9 cellular contexts compared by ENCODE assay signal in genomic region chr19:3547301-3547731, GRCh38. TPM values are rescaled to one million over a fixed set of nuclear protein-coding genes. Genes with fewer than 3 reads are reported as not detected.
DNase-seq lines count a peak whose midpoint lies in the region; ATAC-seq, FAIRE-seq and TF ChIP-seq lines count a peak whose summit lies in the region.
"Had no signal": no experiment of that assay in that cellular context is flagged by ENCODE, and none has a peak within 500 bp of the region (broad histone marks: within the 10 kb centered on the region; RNA-seq: fewer than 3 reads in every experiment).

No MANE protein-coding gene starts in this region.

- POLR2A ChIA-PET in MCF 10A (lab: Yijun Ruan, JAX): interaction anchor here (1.7 kb wide), 1 partner anchor 10 kb away, joined by 5 read pairs; the partner anchor contains the start of gene MFSD12

- H3K4me1 ChIP-seq in osteoblast (ENCODE audit: insufficient read depth, low read length): no peaks in the 10 kb centered on the region
- H3K4me1 ChIP-seq: HAP-1 had no signal

- intact Hi-C loops in MCF 10A (cut with micrococcal nuclease): no loop called here

- H3K27me3 ChIP-seq in osteoblast (ENCODE audit: insufficient read depth, low read length): no peaks in the 10 kb centered on the region

- peaks cover 14% of the 10 kb centered on the region for H3K79me2 ChIP-seq in osteoblast (ENCODE audit: insufficient read depth, low read length)

- no peak for ATAC-seq in GM18520 (IDR thresholded peaks at IDR 0.05; ENCODE audit: unreplicated experiment)
- no peak for ATAC-seq in HG03280 (IDR thresholded peaks at IDR 0.05; ENCODE audit: unreplicated experiment)

- FAIRE-seq in D721Med (lab: Jason Lieb, UNC): no peak

- no TSS peak for BruUV-seq in MCF 10A (replicated peaks; lab: Mats Ljungman, UMichigan)

- H3K9me3 Mint-ChIP-seq in MCF 10A (ENCODE audit: unreplicated experiment): no peaks in the 10 kb centered on the region

- TF ChIP-seq CTCF in D721Med (IDR thresholded peaks at IDR 0.05; ENCODE audit: insufficient read depth, missing control alignments) (peak; percentile 14), MCF 10A (IDR thresholded peaks at IDR 0.05; ENCODE audit: unreplicated experiment) (peak; percentile 65), osteoblast (IDR thresholded peaks at IDR 0.05; ENCODE audit: extremely low read depth, low read depth, low read length) (peak; percentile 62)

- no peak overlapping the region for H3K27ac ChIP-seq in osteoblast (ENCODE audit: low read depth, low read length)

- peaks cover 53% of the 10 kb centered on the region for H3K36me3 Mint-ChIP-seq in MCF 10A (ENCODE audit: insufficient read depth, unreplicated experiment)

- DNase-seq in D721Med (ENCODE audit: insufficient read length, low spot score) (no peak), MV-4-11 (lab: John Stamatoyannopoulos, UW) (peak; percentile 17), MCF 10A (ENCODE audit: unreplicated experiment) (peak; percentile 45), osteoblast (ENCODE audit: insufficient read length, low spot score, missing footprints) (peak; percentile 94), DMS114 treated with DMSO at 0.1 percent for 48 hours (lab: John Stamatoyannopoulos, UW; ENCODE audit: unreplicated experiment) (no peak), mesenteric fat pad (ENCODE audit: low spot score) (no peak)

- peaks cover 11% of the 10 kb centered on the region for H3K4me1 Mint-ChIP-seq in MCF 10A (ENCODE audit: insufficient read depth, unreplicated experiment)

- H3K4me2 ChIP-seq in osteoblast (ENCODE audit: insufficient read depth, low read length): no peak overlapping the region

- no peaks in the 10 kb centered on the region for H3K27me3 Mint-ChIP-seq in MCF 10A (ENCODE audit: insufficient read depth, unreplicated experiment)

- peaks cover 12% of the 10 kb centered on the region for H3K36me3 ChIP-seq in osteoblast (ENCODE audit: insufficient read depth, low read length)

- H3K4me3 ChIP-seq in osteoblast (ENCODE audit: insufficient read depth, low read length): no peak overlapping the region
- H3K4me3 ChIP-seq: HAP-1 had no signal

- H3K4me3 Mint-ChIP-seq in MCF 10A (ENCODE audit: unreplicated experiment): no peak overlapping the region

- peak overlapping the region; percentile 31 for H3K27ac Mint-ChIP-seq in MCF 10A (ENCODE audit: low read depth, unreplicated experiment)

- peaks cover 13% of the 10 kb centered on the region for H4K20me1 ChIP-seq in osteoblast (ENCODE audit: insufficient read depth, low read length)

- CTCF ChIA-PET in MCF 10A (lab: Yijun Ruan, JAX): interaction anchor here (0.7 to 1.8 kb wide), 5 partner anchors 9 to 1651 kb away, joined by 3 to 5 read pairs (median 3); no protein-coding TSS in a partner anchor

- H2AFZ ChIP-seq in osteoblast (ENCODE audit: low read length): no peak overlapping the region

- no peaks in the 10 kb centered on the region for H3K9me3 ChIP-seq in osteoblast (ENCODE audit: low read depth, low read length)
- H3K9me3 ChIP-seq: HAP-1 had no signal

RNA-seq across cellular contexts. Expression of gene TEKTIP1, which starts 8.3 kb away (rescaled TPM):
- total RNA-seq in MCF 10A (2022) (0.49 and 1.0 TPM in 2 replicates), osteoblast (not detected in 2 replicates), mesenteric fat pad (0.51 TPM)

RNA-seq across cellular contexts. Expression of gene MFSD12, which starts 10.1 kb away (rescaled TPM):
- 77.5 and 79.4 TPM in 2 replicates for total RNA-seq in MCF 10A (2022)
- total RNA-seq in osteoblast: 92.5 and 104 TPM in 2 replicates
- total RNA-seq in mesenteric fat pad: 63.1 TPM

RNA-seq across cellular contexts. Expression of gene HMG20B, which starts 25.4 kb away (rescaled TPM):
- 54.7 and 64.7 TPM in 2 replicates for total RNA-seq in MCF 10A (2022)
- 57.2 and 65.9 TPM in 2 replicates for total RNA-seq in osteoblast
- total RNA-seq in mesenteric fat pad: 55.1 TPM

RNA-seq across cellular contexts. Expression of gene GIPC3, which starts 38.0 kb away (rescaled TPM):
- not detected in 2 replicates for total RNA-seq in MCF 10A (2022)
- under 0.01 TPM in 1 of 2 replicates, not detected in the other for total RNA-seq in osteoblast
- total RNA-seq in mesenteric fat pad: 1.8 TPM

RNA-seq across cellular contexts. Expression of gene FZR1, which starts 41.2 kb away (rescaled TPM):
- total RNA-seq in MCF 10A (2022): 46.4 and 48.9 TPM in 2 replicates
- total RNA-seq in osteoblast: 36.6 and 39.5 TPM in 2 replicates
- total RNA-seq in mesenteric fat pad: 28.1 TPM

Comparison
In these comparisons a context has a peak if more than half of its experiments do, and no peak if none do; other contexts are left out.
1. DNase-seq: peak in MV-4-11 (single experiment), MCF 10A (single experiment) and osteoblast (single experiment); none in D721Med (single experiment), DMS114 treated with DMSO at 0.1 percent for 48 hours (single experiment) and mesenteric fat pad (single experiment).
2. CTCF ChIP-seq: peak in every context shown above with its lines; median percentile 65 in MCF 10A; 62 in osteoblast; 14 in D721Med.